ENCODE assay signal across 24 cellular contexts in the genomic region with DNA sequence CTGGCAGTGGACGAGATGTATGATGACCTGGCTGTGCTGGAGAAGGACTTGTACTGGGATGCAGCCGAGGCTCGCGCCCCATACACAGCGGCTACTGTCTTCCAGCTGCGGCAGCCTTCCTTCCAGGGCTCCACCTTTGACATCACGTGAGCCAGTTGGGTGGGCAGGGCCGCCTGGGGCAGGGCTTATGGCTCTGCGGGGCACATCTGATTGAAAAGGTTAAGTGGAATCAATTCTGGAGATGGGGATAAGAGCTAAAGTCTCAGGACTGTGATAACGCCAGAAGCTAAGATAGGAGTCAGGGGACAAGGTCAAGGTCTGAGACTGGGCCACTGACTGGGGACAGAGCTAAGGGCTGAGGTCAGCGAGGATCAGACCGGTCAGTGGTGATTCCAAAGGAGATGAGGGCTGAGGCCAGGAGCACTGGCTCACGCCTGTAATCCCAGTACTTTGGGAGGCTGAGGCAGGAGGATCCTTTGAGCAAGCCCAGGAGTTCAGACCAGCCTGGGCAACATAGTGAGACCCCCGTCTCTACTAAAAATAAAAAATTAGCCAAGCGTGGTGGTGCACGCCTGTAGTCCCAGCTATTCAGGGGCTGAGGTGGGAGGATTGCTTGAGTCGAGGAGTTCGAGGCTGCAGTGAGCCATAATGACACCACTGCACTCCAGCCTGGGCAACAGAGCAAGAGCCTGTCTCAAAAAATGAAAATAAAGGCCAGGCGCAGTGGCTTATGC. TPM values are rescaled to one million over a fixed set of nuclear protein-coding genes. Genes with fewer than 3 reads are reported as not detected.
DNase-seq lines count a peak whose midpoint lies in the region; ATAC-seq and TF ChIP-seq lines count a peak whose summit lies in the region.
"Had no signal": no experiment of that assay in that cellular context is flagged by ENCODE, and none has a peak within 500 bp of the region (broad histone marks: within the 10 kb centered on the region; RNA-seq: fewer than 3 reads in every experiment).

No MANE protein-coding gene starts in this region.

- H3K36me3 Mint-ChIP-seq in natural killer cell (no peaks in the 10 kb centered on the region), nephron (ENCODE audit: low read depth) (peaks cover 4% of the 10 kb centered on the region), endodermal cell (ENCODE audit: low read depth) (peaks cover 5% of the 10 kb centered on the region)
- no peaks in the 10 kb centered on the region for H3K36me3 Mint-ChIP-seq in natural killer cell treated with Interleukin-12 subunit alpha and Interleukin-12 subunit beta and Interleukin-15 and Interleukin-18, amount 100 ng/mL, for 72 hours

- H3K4me1 Mint-ChIP-seq in natural killer cell (peaks cover 0 to 5% of the 10 kb centered on the region in 2 donors), nephron (no peaks in the 10 kb centered on the region), endodermal cell (peaks cover 16% of the 10 kb centered on the region)
- peaks cover 5 to 6% of the 10 kb centered on the region in 2 donors for H3K4me1 Mint-ChIP-seq in natural killer cell treated with Interleukin-12 subunit alpha and Interleukin-12 subunit beta and Interleukin-15 and Interleukin-18, amount 100 ng/mL, for 72 hours (ENCODE audit: low read depth in 2 of 2)

- H3K27ac ChIP-seq in endodermal cell (ENCODE audit: low read depth, low read length), result no peak overlapping the region
- H3K27ac ChIP-seq: BLaER1, GM23248, SJSA1 had no signal

- H3K9ac ChIP-seq in endodermal cell (ENCODE audit: extremely low read depth, low read length, poor library complexity, severe bottlenecking), result no peak overlapping the region
- H3K9ac ChIP-seq: BLaER1 had no signal

- no peaks in the 10 kb centered on the region for H3K9me3 ChIP-seq in endodermal cell (ENCODE audit: control insufficient read depth, low read length)
- H3K9me3 ChIP-seq: BLaER1, MG63, SJSA1 had no signal

- H3K4me3 Mint-ChIP-seq in natural killer cell, result peak overlapping the region; percentile 9
- H3K4me3 Mint-ChIP-seq in natural killer cell treated with Interleukin-12 subunit alpha and Interleukin-12 subunit beta and Interleukin-15 and Interleukin-18, amount 100 ng/mL, for 72 hours, result no peak overlapping the region
- H3K4me3 Mint-ChIP-seq in nephron, result peak overlapping the region; percentile 4 to 42 (median 27)
- H3K4me3 Mint-ChIP-seq in endodermal cell, result no peak overlapping the region
- H3K4me3 Mint-ChIP-seq: CD4-positive, alpha-beta T cell had no signal

- no peak overlapping the region for H3K4me3 ChIP-seq in endodermal cell (ENCODE audit: low read length)
- H3K4me3 ChIP-seq: GM23248, MG63, SJSA1 had no signal

- no peak overlapping the region for H3K27ac Mint-ChIP-seq in natural killer cell
- no peak overlapping the region for H3K27ac Mint-ChIP-seq in natural killer cell treated with Interleukin-12 subunit alpha and Interleukin-12 subunit beta and Interleukin-15 and Interleukin-18, amount 100 ng/mL, for 72 hours
- H3K27ac Mint-ChIP-seq in nephron, result no peak overlapping the region
- no peak overlapping the region for H3K27ac Mint-ChIP-seq in endodermal cell
- H3K27ac Mint-ChIP-seq: CD4-positive, alpha-beta T cell had no signal

- H3K9me3 Mint-ChIP-seq in natural killer cell, result no peaks in the 10 kb centered on the region
- H3K9me3 Mint-ChIP-seq in natural killer cell treated with Interleukin-12 subunit alpha and Interleukin-12 subunit beta and Interleukin-15 and Interleukin-18, amount 100 ng/mL, for 72 hours, result no peaks in the 10 kb centered on the region
- H3K9me3 Mint-ChIP-seq in nephron, result no peaks in the 10 kb centered on the region
- peaks cover 3% of the 10 kb centered on the region for H3K9me3 Mint-ChIP-seq in endodermal cell
- H3K9me3 Mint-ChIP-seq: CD4-positive, alpha-beta T cell had no signal

- H3K27me3 Mint-ChIP-seq in natural killer cell (ENCODE audit: low read depth in 2 of 2) (peaks cover 0 to 12% of the 10 kb centered on the region in 2 donors), nephron (ENCODE audit: low read depth) (peaks cover 24% of the 10 kb centered on the region), endodermal cell (ENCODE audit: insufficient read depth) (peaks cover 40% of the 10 kb centered on the region)
- peaks cover 0 to 12% of the 10 kb centered on the region in 2 donors for H3K27me3 Mint-ChIP-seq in natural killer cell treated with Interleukin-12 subunit alpha and Interleukin-12 subunit beta and Interleukin-15 and Interleukin-18, amount 100 ng/mL, for 72 hours

- DNase-seq in natural killer cell, result no peak
- no peak for DNase-seq in natural killer cell treated with Interleukin-12 subunit alpha and Interleukin-12 subunit beta and Interleukin-15 and Interleukin-18, amount 100 ng/mL, for 72 hours (ENCODE audit: low spot score)
- no peak for DNase-seq in NCI-H2171 (lab: John Stamatoyannopoulos, UW)
- DNase-seq in endodermal cell, result no peak
- no peak for DNase-seq in GM19240 (ENCODE audit: insufficient read length, low spot score)
- DNase-seq: CD4-positive, alpha-beta T cell; DMS53; GM23248; H7; KG1; MG63; NCI-H1694; NCI-H2029 treated with DMSO at 0.1 percent for 48 hours; NCI-H2227 treated with DMSO at 0.1 percent for 48 hours; NCI-H510A; NCI-H69; Right ventricle myocardium superior; RPMI8226 had no signal

- ATAC-seq in natural killer cell, result no peak
- no peak for ATAC-seq in natural killer cell treated with Interleukin-12 subunit alpha and Interleukin-12 subunit beta and Interleukin-15 and Interleukin-18, amount 100 ng/mL, for 72 hours

- H3K27me3 ChIP-seq in endodermal cell (ENCODE audit: control insufficient read depth, insufficient read depth, low read length, poor library complexity, severe bottlenecking), result peaks cover 22% of the 10 kb centered on the region
- H3K27me3 ChIP-seq: BLaER1 had no signal

- H3K36me3 ChIP-seq in endodermal cell (ENCODE audit: control insufficient read depth, insufficient read depth, low read length), result no peaks in the 10 kb centered on the region
- H3K36me3 ChIP-seq: BLaER1, SJSA1 had no signal

- no peaks in the 10 kb centered on the region for H3K4me1 ChIP-seq in endodermal cell (ENCODE audit: control insufficient read depth, insufficient read depth, low read length)

- intact Hi-C loops in natural killer cell (cut with micrococcal nuclease), result loop anchor here (2.0 kb wide), 1 partner anchor 40 kb away; no protein-coding TSS in a partner anchor

- TF ChIP-seq CTCF in natural killer cell (IDR thresholded peaks at IDR 0.05), result no peak
- TF ChIP-seq CTCF in nephron (IDR thresholded peaks at IDR 0.05; ENCODE audit: unreplicated experiment in 3 of 3), result no peak
- TF ChIP-seq CTCF in endodermal cell (conservative IDR thresholded peaks at IDR 0.05), result no peak

- 85 to 89% methylated on average over 14 to 19 of the region's 19 CpGs for WGBS in endodermal cell (ENCODE audit: insufficient coverage in 1 of 2, insufficient read length in 1 of 2), 2 experiments

RNA-seq across cellular contexts. Expression of a gene that starts 4.7 kb away (rescaled TPM):
- total RNA-seq in natural killer cell, result not detected
- total RNA-seq in natural killer cell treated with Interleukin-12 subunit alpha and Interleukin-12 subunit beta and Interleukin-15 and Interleukin-18, amount 100 ng/mL, for 72 hours, result not detected
- total RNA-seq in endodermal cell, result 1 to 10 TPM in 1 of 2 donors, under 1 TPM in 1; 0.95 to 1.2 TPM
- 0.36 TPM for polyA plus RNA-seq in endodermal cell (2013, experiment 1 of 2)
- 0.33 TPM for polyA plus RNA-seq in endodermal cell (2013, experiment 2 of 2)
- total RNA-seq: A172; CD4-positive, alpha-beta T cell; Daoy; G401; GM23248; Right ventricle myocardium superior had no signal
- polyA plus RNA-seq: GM23248 had no signal

RNA-seq across cellular contexts. Expression of a gene that starts 19.0 kb away (rescaled TPM):
- total RNA-seq in natural killer cell (10 to 100 TPM; 42.2 to 51.3 (median 44.2) TPM), endodermal cell (100 to 1,000 TPM in 1 of 2 donors, 10 to 100 TPM in 1; 97.8 to 102 TPM)
- 10 to 100 TPM; 48.9 to 70.8 TPM for total RNA-seq in natural killer cell treated with Interleukin-12 subunit alpha and Interleukin-12 subunit beta and Interleukin-15 and Interleukin-18, amount 100 ng/mL, for 72 hours
- polyA plus RNA-seq in endodermal cell (2013, experiment 1 of 2), result 74.9 TPM
- 77.4 TPM for polyA plus RNA-seq in endodermal cell (2013, experiment 2 of 2)

RNA-seq across cellular contexts. Expression of a gene that starts 19.0 kb away (rescaled TPM):
- 10 to 100 TPM; 13.3 to 15.3 (median 13.9) TPM for total RNA-seq in natural killer cell
- total RNA-seq in natural killer cell treated with Interleukin-12 subunit alpha and Interleukin-12 subunit beta and Interleukin-15 and Interleukin-18, amount 100 ng/mL, for 72 hours, result 10 to 100 TPM; 19.5 to 20.7 TPM
- 100 to 1,000 TPM in 1 of 2 donors, 10 to 100 TPM in 1; 82.1 to 103 TPM for total RNA-seq in endodermal cell
- 28.9 TPM for polyA plus RNA-seq in endodermal cell (2013, experiment 1 of 2)
- 23.8 TPM for polyA plus RNA-seq in endodermal cell (2013, experiment 2 of 2)

RNA-seq across cellular contexts. Expression of a gene that starts 21.8 kb away (rescaled TPM):
- total RNA-seq in natural killer cell, result 100 to 1,000 TPM; 217 to 228 (median 219) TPM
- 100 to 1,000 TPM; 154 to 196 TPM for total RNA-seq in natural killer cell treated with Interleukin-12 subunit alpha and Interleukin-12 subunit beta and Interleukin-15 and Interleukin-18, amount 100 ng/mL, for 72 hours
- 100 to 1,000 TPM; 103 to 125 TPM for total RNA-seq in endodermal cell
- polyA plus RNA-seq in endodermal cell (2013, experiment 1 of 2), result 154 TPM
- polyA plus RNA-seq in endodermal cell (2013, experiment 2 of 2), result 154 TPM

RNA-seq across cellular contexts. Expression of a gene that starts 32.6 kb away (rescaled TPM):
- total RNA-seq in natural killer cell, result 10 to 100 TPM; 56.8 to 66.6 (median 58.2) TPM
- total RNA-seq in natural killer cell treated with Interleukin-12 subunit alpha and Interleukin-12 subunit beta and Interleukin-15 and Interleukin-18, amount 100 ng/mL, for 72 hours, result 100 to 1,000 TPM in 1 of 2 donors, 10 to 100 TPM in 1; 76.9 to 229 TPM
- total RNA-seq in endodermal cell, result 100 to 1,000 TPM; 106 to 113 TPM
- 88.1 TPM for polyA plus RNA-seq in endodermal cell (2013, experiment 1 of 2)
- 76.2 TPM for polyA plus RNA-seq in endodermal cell (2013, experiment 2 of 2)

Comparison
In these comparisons a context has a peak if more than half of its experiments do, and no peak if none do; other contexts are left out.
1. H3K4me3 Mint-ChIP-seq: peak in natural killer cell (single experiment) and nephron (3 of 3); none in natural killer cell treated with Interleukin-12 subunit alpha and Interleukin-12 subunit beta and Interleukin-15 and Interleukin-18, amount 100 ng/mL, for 72 hours (single experiment) and endodermal cell (single experiment).